8 cellular contexts compared by ENCODE assay signal in genomic region chr17:81238490-81238814, GRCh38. TPM values are rescaled to one million over a fixed set of nuclear protein-coding genes. Genes with fewer than 3 reads are reported as not detected.
DNase-seq lines count a peak whose midpoint lies in the region; ATAC-seq and TF ChIP-seq lines count a peak whose summit lies in the region.

No MANE protein-coding gene starts in this region.

- 0 to 1% methylated on average over 26 of the region's 26 CpGs for WGBS in esophagus, 2 donors

- peaks cover 0 to 15% of the 10 kb centered on the region in 2 donors for H3K36me3 ChIP-seq in esophagus (ENCODE audit: control insufficient read depth in 2 of 2, insufficient read depth in 2 of 2, low read length in 1 of 2)
- peaks cover 3% of the 10 kb centered on the region for H3K36me3 ChIP-seq in rectal smooth muscle tissue (ENCODE audit: control insufficient read depth, insufficient read depth, low read length)

- ATAC-seq in GM18519 (IDR thresholded peaks at IDR 0.05; ENCODE audit: low FRiP score, unreplicated experiment) (peak; percentile 4), GM21526 (IDR thresholded peaks at IDR 0.05; ENCODE audit: low FRiP score, unreplicated experiment) (no peak), HG03108 (IDR thresholded peaks at IDR 0.05; ENCODE audit: unreplicated experiment) (no peak)

- DNase-seq in NB4 (ENCODE audit: low read depth) (no peak), NOMO-1 treated with dmso at 0.1 percent for 144 hours (lab: John Stamatoyannopoulos, UW; ENCODE audit: unreplicated experiment) (no peak), amygdala (lab: John Stamatoyannopoulos, UW) (no peak)

- H3K27me3 ChIP-seq in esophagus (ENCODE audit: control insufficient read depth in 1 of 2, insufficient read depth in 2 of 2, low read length in 2 of 2) = no peaks in the 10 kb centered on the region
- H3K27me3 ChIP-seq in rectal smooth muscle tissue (ENCODE audit: control insufficient read depth, insufficient read depth, low read length) = no peaks in the 10 kb centered on the region

- H3K4me3 ChIP-seq in NB4 (ENCODE audit: low read depth, low read length) (peak overlapping the region; percentile 76), esophagus (ENCODE audit: low read depth in 1 of 2, low read length in 2 of 2) (peak overlapping the region; percentile 82 to 96), rectal smooth muscle tissue (ENCODE audit: low read length) (peak overlapping the region; percentile 94)

- TF ChIP-seq POLR2A in NB4 (IDR thresholded peaks at IDR 0.05; ENCODE audit: extremely low read depth, insufficient read length) = no peak

- no peaks in the 10 kb centered on the region for H3K9me3 ChIP-seq in esophagus (ENCODE audit: control insufficient read depth in 2 of 2, insufficient read depth in 1 of 2, low read depth in 1 of 2, low read length in 1 of 2)

- TF ChIP-seq CTCF in NB4 (IDR thresholded peaks at IDR 0.05; ENCODE audit: low read depth, low read length) = no peak

- peak overlapping the region; percentile 74 for H3K9ac ChIP-seq in rectal smooth muscle tissue (ENCODE audit: low read length)

- H3K4me1 ChIP-seq in esophagus (ENCODE audit: control insufficient read depth in 2 of 2, insufficient read depth in 2 of 2, low read length in 1 of 2) (peaks cover 5 to 21% of the 10 kb centered on the region in 2 donors), rectal smooth muscle tissue (ENCODE audit: control insufficient read depth, insufficient read depth, low read length) (peaks cover 5% of the 10 kb centered on the region)

- H3K27ac ChIP-seq in esophagus (ENCODE audit: low read depth in 2 of 2, low read length in 1 of 2) (no peak overlapping the region), rectal smooth muscle tissue (ENCODE audit: low read depth, low read length) (no peak overlapping the region)

RNA-seq across cellular contexts. Expression of gene TEPSIN, which starts 0.4 kb away (rescaled TPM):
- 10 to 100 TPM; 21.6 to 40.3 TPM for polyA plus RNA-seq in esophagus

RNA-seq across cellular contexts. Expression of gene NDUFAF8, which starts 0.7 kb away (rescaled TPM):
- 10 to 100 TPM; 34.0 to 37.1 TPM for polyA plus RNA-seq in esophagus

RNA-seq across cellular contexts. Expression of gene CEP131, which starts 15.7 kb away (rescaled TPM):
- polyA plus RNA-seq in esophagus = 1 to 10 TPM; 5.2 to 8.7 TPM

RNA-seq across cellular contexts. Expression of gene SLC38A10, which starts 56.7 kb away (rescaled TPM):
- 10 to 100 TPM; 22.9 to 40.5 TPM for polyA plus RNA-seq in esophagus
